Comparison of ENCODE assay signal across 18 cellular contexts in genomic region chr1:61426884-61427283, GRCh38.
DNase-seq lines count a peak whose midpoint lies in the region; ATAC-seq, FAIRE-seq and TF ChIP-seq lines count a peak whose summit lies in the region.
"Had no signal": no experiment of that assay in that cellular context is flagged by ENCODE, and none has a peak within 500 bp of the region (broad histone marks: within the 10 kb centered on the region; RNA-seq: fewer than 3 reads in every experiment).

No MANE protein-coding gene starts in this region.

- in situ Hi-C loops in GM12878 (cut with MboI), result no loop called here

- H3K36me3 Mint-ChIP-seq in Calu3 (ENCODE audit: insufficient read depth, unreplicated experiment), result peaks cover 16% of the 10 kb centered on the region
- H3K36me3 Mint-ChIP-seq in mesothelial cell of epicardium, result peaks cover 7% of the 10 kb centered on the region

- H3K27me3 Mint-ChIP-seq in Calu3 (ENCODE audit: unreplicated experiment) (no peaks in the 10 kb centered on the region), mesothelial cell of epicardium (ENCODE audit: low read depth) (no peaks in the 10 kb centered on the region)

- H2AFZ ChIP-seq in GM12878 (ENCODE audit: control insufficient read depth, low read depth, low read length) (no peak overlapping the region), smooth muscle cell (ENCODE audit: low read depth) (no peak overlapping the region)

- TF ChIP-seq RAD21 in GM12878 (IDR thresholded peaks at IDR 0.05; ENCODE audit: insufficient read depth, low read depth, low read length), result no peak

- SMC1A ChIA-PET in GM12878 (lab: Charles Lee; ENCODE audit: uncharacterized antibody, unreplicated experiment), result interaction anchor here (2.9 kb wide), 1 partner anchor 10 kb away, joined by 8 read pairs; no protein-coding TSS in a partner anchor

- H3F3A ChIP-seq in smooth muscle cell (ENCODE audit: low read depth), result no peaks in the 10 kb centered on the region

- CTCF ChIA-PET in Calu3 (lab: Charles Lee), result no interaction called here
- CTCF ChIA-PET in GM12878 (lab: Yijun Ruan, JAX), result no interaction called here

- no peak for TF ChIP-seq EP300 in GM12878 (IDR thresholded peaks at IDR 0.05; ENCODE audit: borderline replicate concordance in 1 of 2, control insufficient read depth in 1 of 2, low read depth in 2 of 2, low read length in 2 of 2)

- H3K4me1 Mint-ChIP-seq in Calu3 (ENCODE audit: low read depth, unreplicated experiment), result peaks cover 33% of the 10 kb centered on the region
- peaks cover 72% of the 10 kb centered on the region for H3K4me1 Mint-ChIP-seq in mesothelial cell of epicardium

- no peaks in the 10 kb centered on the region for H4K20me1 ChIP-seq in GM12878 (ENCODE audit: control insufficient read depth, insufficient read depth)
- H4K20me1 ChIP-seq in smooth muscle cell (ENCODE audit: low read depth), result no peaks in the 10 kb centered on the region

- intact Hi-C loops in Calu3 (cut with micrococcal nuclease; ENCODE audit: unreplicated experiment) (no loop called here), GM12878 (cut with micrococcal nuclease; ENCODE audit: unreplicated experiment) (no loop called here)

- RAD21 ChIA-PET in GM12878 (lab: Charles Lee; ENCODE audit: unreplicated experiment), result no interaction called here

- POLR2A ChIA-PET in GM12878 (lab: Charles Lee), result no interaction called here

- H3K4me2 ChIP-seq in GM12878 (ENCODE audit: control insufficient read depth, insufficient read depth) (no peak overlapping the region), smooth muscle cell (no peak overlapping the region)

- no TSS peak for BruUV-seq in Calu3 (replicated peaks; lab: Mats Ljungman, UMichigan)
- BruUV-seq in GM12878 (replicated peaks; lab: Mats Ljungman, UMichigan), result no TSS peak

- no peaks in the 10 kb centered on the region for H3K4me1 ChIP-seq in GM12878 (ENCODE audit: control insufficient read depth, insufficient read depth, low read length)
- H3K4me1 ChIP-seq in smooth muscle cell (ENCODE audit: low read depth), result no peaks in the 10 kb centered on the region
- H3K4me1 ChIP-seq: Peyer's patch had no signal

- DNase-seq in Calu3, result no peak
- no peak for DNase-seq in GM12878 (ENCODE audit: low read depth, low spot score)
- DNase-seq in mesothelial cell of epicardium (ENCODE audit: low spot score in 2 of 2, unreplicated experiment in 2 of 2), result no peak
- no peak for DNase-seq in SKM-1 treated with dmso at 0.1 percent for 144 hours (lab: John Stamatoyannopoulos, UW; ENCODE audit: unreplicated experiment)
- no peak for DNase-seq in smooth muscle cell (lab: John Stamatoyannopoulos, UW; ENCODE audit: unreplicated experiment)
- DNase-seq in iPS-NIHi11 (ENCODE audit: low spot score), result no peak
- DNase-seq: C1 segment of cervical spinal cord, GDM1, Karpas-422, MM.1S, NCI-H1105, NCI-H1694, NCI-H345, NCI-H82, Peyer's patch had no signal

- ATAC-seq in GM18870 (IDR thresholded peaks at IDR 0.05; ENCODE audit: unreplicated experiment) (peak; percentile 69), GM12878 (peak; percentile 39; the same call in 1 of the 3 replicates), HG02763 (IDR thresholded peaks at IDR 0.05; ENCODE audit: unreplicated experiment) (no peak)

- H3K36me3 ChIP-seq in GM12878 (ENCODE audit: control insufficient read depth in 2 of 2, insufficient read depth in 2 of 2, low read length in 1 of 2), result no peaks in the 10 kb centered on the region
- no peaks in the 10 kb centered on the region for H3K36me3 ChIP-seq in smooth muscle cell (ENCODE audit: low read depth)
- H3K36me3 ChIP-seq: Peyer's patch had no signal

- WGBS in GM12878 (ENCODE audit: insufficient coverage, insufficient replicate concordance, low lambda C conversion rate, missing lambda C conversion rate), result 0% methylated on average over 2 of the region's 2 CpGs
- WGBS in smooth muscle cell (ENCODE audit: low lambda C conversion rate), result 77% methylated on average over 2 of the region's 2 CpGs

- H3K4me3 Mint-ChIP-seq in Calu3 (ENCODE audit: low read depth, unreplicated experiment) (no peak overlapping the region), mesothelial cell of epicardium (peak overlapping the region; percentile 4)

- H3K4me3 ChIP-seq in GM12878, result no peak overlapping the region
- H3K4me3 ChIP-seq in smooth muscle cell, result no peak overlapping the region
- H3K4me3 ChIP-seq: Peyer's patch had no signal

- no peak for TF ChIP-seq CTCF in Calu3 (IDR thresholded peaks at IDR 0.05; ENCODE audit: unreplicated experiment)
- no peak for TF ChIP-seq CTCF in GM12878 (IDR thresholded peaks at IDR 0.05 in 2 of 3, conservative IDR thresholded peaks at IDR 0.05 in 1 of 3; ENCODE audit: control insufficient read depth in 2 of 3, extremely low read depth in 1 of 3, insufficient read depth in 1 of 3, low read depth in 3 of 3, low read length in 3 of 3)
- TF ChIP-seq CTCF in mesothelial cell of epicardium (IDR thresholded peaks at IDR 0.05; ENCODE audit: unreplicated experiment), result no peak
- no peak for TF ChIP-seq CTCF in smooth muscle cell (IDR thresholded peaks at IDR 0.05; ENCODE audit: borderline replicate concordance, insufficient read depth, poor library complexity, severe bottlenecking)

- no peaks in the 10 kb centered on the region for H3K9me3 Mint-ChIP-seq in Calu3 (ENCODE audit: low read depth, unreplicated experiment)
- H3K9me3 Mint-ChIP-seq in mesothelial cell of epicardium, result no peaks in the 10 kb centered on the region

- peak overlapping the region; percentile 41 for H3K27ac Mint-ChIP-seq in Calu3 (ENCODE audit: unreplicated experiment)
- H3K27ac Mint-ChIP-seq in mesothelial cell of epicardium, result peak overlapping the region; percentile 94

- H3K9me3 ChIP-seq in GM12878 (replicated peaks; ENCODE audit: control insufficient read depth, insufficient read depth, low read length) (no peaks in the 10 kb centered on the region), smooth muscle cell (replicated peaks; ENCODE audit: low read depth) (no peaks in the 10 kb centered on the region)
- H3K9me3 ChIP-seq: Peyer's patch had no signal

- no peak overlapping the region for H3K27ac ChIP-seq in GM12878 (ENCODE audit: control insufficient read depth, insufficient read depth)
- no peak overlapping the region for H3K27ac ChIP-seq in smooth muscle cell (ENCODE audit: low read depth)
- H3K27ac ChIP-seq: Peyer's patch had no signal

- no peak for TF ChIP-seq POLR2A in GM12878 (IDR thresholded peaks at IDR 0.05; ENCODE audit: low read depth, low read length)

- H3K9ac ChIP-seq in GM12878 (ENCODE audit: control insufficient read depth, insufficient read depth, low read length) (no peak overlapping the region), smooth muscle cell (ENCODE audit: low read depth) (no peak overlapping the region)

- no peak for FAIRE-seq in GM12878 (lab: Jason Lieb, UNC)
- FAIRE-seq: GM12892 had no signal

- peaks cover 0 to 2% of the 10 kb centered on the region in 2 experiments; a peak in 1 of 4 replicates for H3K27me3 ChIP-seq in GM12878 (replicated peaks in 1 of 2; ENCODE audit: control insufficient read depth in 2 of 2, insufficient read depth in 2 of 2, low read length in 1 of 2)
- no peaks in the 10 kb centered on the region for H3K27me3 ChIP-seq in smooth muscle cell (ENCODE audit: low read depth)
- H3K27me3 ChIP-seq: Peyer's patch had no signal

- H3K79me2 ChIP-seq in GM12878 (ENCODE audit: control insufficient read depth, insufficient read depth, low read length), result no peaks in the 10 kb centered on the region
- H3K79me2 ChIP-seq in smooth muscle cell (ENCODE audit: low read depth), result no peaks in the 10 kb centered on the region

TF ChIP-seq in GM12878, 131 proteins besides CTCF, POLR2A, EP300 and RAD21:
- TF ChIP-seq MTA2 (IDR thresholded peaks at IDR 0.05; ENCODE audit: low read depth) (peak; percentile 50; the same call in 1 of the 2 replicates), CBX5 (IDR thresholded peaks at IDR 0.05; ENCODE audit: low read depth) (no peak), EZH2 (IDR thresholded peaks at IDR 0.05; ENCODE audit: borderline replicate concordance, control insufficient read depth, low read depth, low read length) (no peak), DPF2 (IDR thresholded peaks at IDR 0.05) (0 out of 2 replicates have a peak, but pooled peaks have one; percentile 24), PAX8 (IDR thresholded peaks at IDR 0.05) (no peak)
